ENCODE assay signal across 1 cellular context in genomic region chr10:95214369-95214768, GRCh38.
TF ChIP-seq lines count a peak whose summit lies in the region.

No MANE protein-coding gene starts in this region.

TF ChIP-seq in HepG2, 621 proteins besides CTCF, POLR2A, EP300 and RAD21 (continued from another document):
- TF ChIP-seq ZNF280B (CRISPR knock-in tag; IDR thresholded peaks at IDR 0.05; ENCODE audit: borderline replicate concordance): no peak
- TF ChIP-seq ZNF446 (CRISPR knock-in tag; IDR thresholded peaks at IDR 0.05): no peak
- no peak for TF ChIP-seq MEIS1 (CRISPR knock-in tag; IDR thresholded peaks at IDR 0.05; ENCODE audit: borderline replicate concordance)
- TF ChIP-seq SOX6 (IDR thresholded peaks at IDR 0.05): no peak
- no peak for TF ChIP-seq SOX6 (CRISPR knock-in tag; IDR thresholded peaks at IDR 0.05)
